Comparison of ENCODE assay signal across 13 cellular contexts in the genomic region with DNA sequence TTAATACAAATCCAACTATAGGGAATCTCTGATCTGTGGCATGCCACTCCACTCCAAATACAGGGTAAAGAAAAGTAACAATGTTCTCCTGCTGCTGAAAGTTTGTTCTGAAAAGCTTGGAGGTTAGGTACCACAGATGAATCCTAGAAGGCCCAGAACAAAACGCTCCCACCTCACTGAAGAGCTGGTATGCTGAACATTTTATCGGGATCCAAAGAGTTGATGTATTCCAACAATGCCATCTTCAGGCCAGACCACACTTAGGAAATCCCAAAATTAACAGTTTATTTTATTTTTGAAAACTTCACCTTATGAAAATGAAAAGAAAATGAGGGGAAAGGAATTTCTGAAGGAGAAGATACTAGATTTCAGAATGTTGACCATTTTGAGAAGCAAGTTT.
DNase-seq lines count a peak whose midpoint lies in the region; ATAC-seq, FAIRE-seq and TF ChIP-seq lines count a peak whose summit lies in the region.
"Had no signal": no experiment of that assay in that cellular context is flagged by ENCODE, and none has a peak within 500 bp of the region (broad histone marks: within the 10 kb centered on the region; RNA-seq: fewer than 3 reads in every experiment).

No MANE protein-coding gene starts in this region.

- H3K27me3 Mint-ChIP-seq in activated T-helper 1 cell treated with anti-CD3 and anti-CD28 coated beads, Interleukin-12 subunit alpha, Interleukin-12 subunit beta, Interleukin-2, Interleukin-4 antibody, amounts not matched to agents 30 ng/mL and 10 ng/mL and 1 ng/mL, durations not matched to agents 14 hours and 24 hours and 36 hours (ENCODE audit: insufficient read depth), result no peaks in the 10 kb centered on the region
- H3K27me3 Mint-ChIP-seq in nephron progenitor cell (ENCODE audit: low read depth, poor library complexity), result peaks cover 4% of the 10 kb centered on the region
- H3K27me3 Mint-ChIP-seq: CD4-positive, CD25-positive, alpha-beta regulatory T cell; naive B cell; stimulated activated naive CD8-positive, alpha-beta T cell treated with anti-CD3 and anti-CD28 coated beads, Interleukin-15, Interleukin-2, amounts not matched to agents 100 ng/mL and 50 ng/mL, for 24 hours had no signal

- H3K4me3 ChIP-seq in A673 (ENCODE audit: low read depth, low read length, poor library complexity, severe bottlenecking) (no peak overlapping the region), bronchial epithelial cell (ENCODE audit: low read depth, low read length) (no peak overlapping the region), left lung (no peak overlapping the region)

- TF ChIP-seq CTCF in A673 (conservative IDR thresholded peaks at IDR 0.05; ENCODE audit: low read depth, low read length) (peak; percentile 47; the same call in 1 of the 2 replicates), bronchial epithelial cell (IDR thresholded peaks at IDR 0.05; ENCODE audit: insufficient read depth, low read length, severe bottlenecking) (no peak), left lung (IDR thresholded peaks at IDR 0.05) (peak in 1 of 2 donors; percentile 16), nephron progenitor cell (IDR thresholded peaks at IDR 0.05) (no peak)

- no TSS peak for BruUV-seq in A673 (replicated peaks; lab: Mats Ljungman, UMichigan)

- H3K27ac ChIP-seq in A673 (ENCODE audit: low read depth, low read length, poor library complexity, severe bottlenecking), result peak overlapping the region; percentile 12
- H3K27ac ChIP-seq in left lung, result no peak overlapping the region

- H3K9me3 ChIP-seq in A673 (ENCODE audit: low read depth, low read length, poor library complexity, severe bottlenecking), result no peaks in the 10 kb centered on the region
- H3K9me3 ChIP-seq in left lung, result no peaks in the 10 kb centered on the region

- FAIRE-seq in bronchial epithelial cell (lab: Jason Lieb, UNC), result no peak

- peaks cover 3% of the 10 kb centered on the region for H3K9me3 Mint-ChIP-seq in activated T-helper 1 cell treated with anti-CD3 and anti-CD28 coated beads, Interleukin-12 subunit alpha, Interleukin-12 subunit beta, Interleukin-2, Interleukin-4 antibody, amounts not matched to agents 30 ng/mL and 10 ng/mL and 1 ng/mL, durations not matched to agents 14 hours and 24 hours and 36 hours
- H3K9me3 Mint-ChIP-seq in nephron progenitor cell, result no peaks in the 10 kb centered on the region

- H3K36me3 ChIP-seq in A673 (ENCODE audit: insufficient read depth, low read length, poor library complexity, severe bottlenecking) (no peaks in the 10 kb centered on the region), bronchial epithelial cell (ENCODE audit: control insufficient read depth, insufficient read depth, low read length) (no peaks in the 10 kb centered on the region), left lung (no peaks in the 10 kb centered on the region)

- CTCF ChIA-PET in A673 (lab: Charles Lee), result interaction anchor here (1.6 kb wide), 1 partner anchor 189 kb away, joined by 5 read pairs; no protein-coding TSS in a partner anchor

- H3K27ac Mint-ChIP-seq in activated T-helper 1 cell treated with anti-CD3 and anti-CD28 coated beads, Interleukin-12 subunit alpha, Interleukin-12 subunit beta, Interleukin-2, Interleukin-4 antibody, amounts not matched to agents 30 ng/mL and 10 ng/mL and 1 ng/mL, durations not matched to agents 14 hours and 24 hours and 36 hours, result no peak overlapping the region
- no peak overlapping the region for H3K27ac Mint-ChIP-seq in nephron progenitor cell
- H3K27ac Mint-ChIP-seq: CD4-positive, CD25-positive, alpha-beta regulatory T cell; naive B cell; stimulated activated naive CD8-positive, alpha-beta T cell treated with anti-CD3 and anti-CD28 coated beads, Interleukin-15, Interleukin-2, amounts not matched to agents 100 ng/mL and 50 ng/mL, for 24 hours had no signal

- no peak overlapping the region for H3K4me3 Mint-ChIP-seq in activated T-helper 1 cell treated with anti-CD3 and anti-CD28 coated beads, Interleukin-12 subunit alpha, Interleukin-12 subunit beta, Interleukin-2, Interleukin-4 antibody, amounts not matched to agents 30 ng/mL and 10 ng/mL and 1 ng/mL, durations not matched to agents 14 hours and 24 hours and 36 hours
- H3K4me3 Mint-ChIP-seq in nephron progenitor cell, result no peak overlapping the region
- H3K4me3 Mint-ChIP-seq: CD4-positive, CD25-positive, alpha-beta regulatory T cell; naive B cell; stimulated activated naive CD8-positive, alpha-beta T cell treated with anti-CD3 and anti-CD28 coated beads, Interleukin-15, Interleukin-2, amounts not matched to agents 100 ng/mL and 50 ng/mL, for 24 hours had no signal

- H3K4me1 ChIP-seq in A673 (ENCODE audit: insufficient read depth, low read length, poor library complexity, severe bottlenecking) (peaks cover 14% of the 10 kb centered on the region), left lung (no peaks in the 10 kb centered on the region)

- no peaks in the 10 kb centered on the region for H3K36me3 Mint-ChIP-seq in activated T-helper 1 cell treated with anti-CD3 and anti-CD28 coated beads, Interleukin-12 subunit alpha, Interleukin-12 subunit beta, Interleukin-2, Interleukin-4 antibody, amounts not matched to agents 30 ng/mL and 10 ng/mL and 1 ng/mL, durations not matched to agents 14 hours and 24 hours and 36 hours (ENCODE audit: low read depth)
- H3K36me3 Mint-ChIP-seq in nephron progenitor cell (ENCODE audit: low read depth), result no peaks in the 10 kb centered on the region
- H3K36me3 Mint-ChIP-seq: CD4-positive, CD25-positive, alpha-beta regulatory T cell; naive B cell had no signal

- POLR2A ChIA-PET in A673 (lab: Charles Lee; ENCODE audit: low non-redundant PET), result interaction anchor here (0.6 kb wide), 1 partner anchor 22 kb away, joined by 9 read pairs; no protein-coding TSS in a partner anchor

- intact Hi-C loops in A673 (cut with micrococcal nuclease; ENCODE audit: unreplicated experiment), result loop anchor here (2.0 kb wide), 1 partner anchor 188 kb away; no protein-coding TSS in a partner anchor
- intact Hi-C loops in left lung (cut with DNase I), result no loop called here
- intact Hi-C loops in activated T-helper 1 cell treated with anti-CD3 and anti-CD28 coated beads, Interleukin-12 subunit alpha, Interleukin-12 subunit beta, Interleukin-2, Interleukin-4 antibody, amounts not matched to agents 30 ng/mL and 10 ng/mL and 1 ng/mL, durations not matched to agents 14 hours and 24 hours and 36 hours (cut with micrococcal nuclease), result no loop called here

- H3K27me3 ChIP-seq in A673 (replicated peaks; ENCODE audit: insufficient read depth, low read depth, low read length, poor library complexity) (no peaks in the 10 kb centered on the region), bronchial epithelial cell (ENCODE audit: control insufficient read depth, insufficient read depth, low read length) (no peaks in the 10 kb centered on the region), left lung (no peaks in the 10 kb centered on the region)

- ATAC-seq in left lung (peak; percentile 68), HG03039 (IDR thresholded peaks at IDR 0.05; ENCODE audit: unreplicated experiment) (no peak)

- peak; percentile 51 for DNase-seq in A673 (ENCODE audit: low spot score)
- DNase-seq in NCI-H146 (lab: John Stamatoyannopoulos, UW), result peak; percentile 83
- DNase-seq in bronchial epithelial cell (ENCODE audit: low read depth), result peak; percentile 18
- no peak for DNase-seq in left lung
- DNase-seq in T-helper 2 cell, result no peak
- DNase-seq in activated T-helper 1 cell treated with anti-CD3 and anti-CD28 coated beads, Interleukin-12 subunit alpha, Interleukin-12 subunit beta, Interleukin-2, Interleukin-4 antibody, amounts not matched to agents 30 ng/mL and 10 ng/mL and 1 ng/mL, durations not matched to agents 14 hours and 24 hours and 36 hours (ENCODE audit: low spot score), result no peak
- DNase-seq in nephron progenitor cell, result no peak
- DNase-seq: CD4-positive, CD25-positive, alpha-beta regulatory T cell; cortex of kidney; naive B cell; NCI-H2227 treated with DMSO at 0.1 percent for 48 hours had no signal

- no peaks in the 10 kb centered on the region for H3K4me1 Mint-ChIP-seq in activated T-helper 1 cell treated with anti-CD3 and anti-CD28 coated beads, Interleukin-12 subunit alpha, Interleukin-12 subunit beta, Interleukin-2, Interleukin-4 antibody, amounts not matched to agents 30 ng/mL and 10 ng/mL and 1 ng/mL, durations not matched to agents 14 hours and 24 hours and 36 hours (ENCODE audit: low read depth)
- no peaks in the 10 kb centered on the region for H3K4me1 Mint-ChIP-seq in nephron progenitor cell
- H3K4me1 Mint-ChIP-seq: CD4-positive, CD25-positive, alpha-beta regulatory T cell; naive B cell had no signal

Comparison
In these comparisons a context has a peak if more than half of its experiments do, and no peak if none do; other contexts are left out.
1. DNase-seq: peak in A673 (single experiment), NCI-H146 (single experiment) and bronchial epithelial cell (single experiment); none in left lung (0 of 2), T-helper 2 cell (0 of 5), activated T-helper 1 cell treated with anti-CD3 and anti-CD28 coated beads, Interleukin-12 subunit alpha, Interleukin-12 subunit beta, Interleukin-2, Interleukin-4 antibody, amounts not matched to agents 30 ng/mL and 10 ng/mL and 1 ng/mL, durations not matched to agents 14 hours and 24 hours and 36 hours (single experiment) and nephron progenitor cell (single experiment).